In the genomic region with DNA sequence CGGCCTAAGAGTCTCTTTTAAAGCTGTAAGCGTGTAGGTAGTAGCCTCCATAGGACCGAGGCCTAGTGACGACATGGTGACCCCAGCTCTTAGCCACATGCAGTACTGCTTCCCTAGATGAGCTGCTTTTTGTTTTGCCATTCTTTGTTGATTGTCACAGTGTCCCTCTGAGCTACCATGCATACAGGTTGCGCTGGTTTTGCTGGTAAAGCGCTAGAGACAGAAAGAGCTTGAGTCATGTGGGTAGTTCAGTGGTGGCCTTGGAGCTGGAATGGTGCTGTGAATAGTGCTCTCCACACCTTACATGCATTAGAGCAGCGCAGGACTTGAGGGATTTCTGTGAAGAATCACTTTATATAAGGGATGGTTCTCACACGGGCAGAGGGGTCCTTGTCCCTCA, we compare ENCODE assay signal across 13 cellular contexts. TPM values are rescaled to one million over a fixed set of nuclear protein-coding genes. Genes with fewer than 3 reads are reported as not detected.
DNase-seq lines count a peak whose midpoint lies in the region; ATAC-seq and TF ChIP-seq lines count a peak whose summit lies in the region.
"Had no signal": no experiment of that assay in that cellular context is flagged by ENCODE, and none has a peak within 500 bp of the region (broad histone marks: within the 10 kb centered on the region; RNA-seq: fewer than 3 reads in every experiment).

No MANE protein-coding gene starts in this region.

- H3K9me3 ChIP-seq in OCI-LY7 (ENCODE audit: low read length) (no peaks in the 10 kb centered on the region), upper lobe of left lung (no peaks in the 10 kb centered on the region)
- H3K9me3 ChIP-seq: adrenal gland, SJCRH30 had no signal

- no peaks in the 10 kb centered on the region for H3K27me3 ChIP-seq in upper lobe of left lung
- H3K27me3 ChIP-seq: adrenal gland, SJCRH30 had no signal

- peaks cover 100% of the 10 kb centered on the region for H3K79me2 ChIP-seq in OCI-LY7 (ENCODE audit: insufficient read depth, low read depth, low read length)

- no TSS peak for BruUV-seq in OCI-LY7 (replicated peaks; lab: Mats Ljungman, UMichigan)

- ATAC-seq in upper lobe of left lung (ENCODE audit: low FRiP score in 2 of 2): no peak
- ATAC-seq in activated CD4-positive, CD25-positive, alpha-beta regulatory T cell treated with anti-CD3 and anti-CD28 coated beads, Interleukin-2, amount 50 U/mL, for 24 hours: no peak

- WGBS in upper lobe of left lung, 2 donors: 64 to 88% methylated on average over 4 to 7 of the region's 8 CpGs

- peaks cover 68% of the 10 kb centered on the region for H4K20me1 ChIP-seq in OCI-LY7 (ENCODE audit: insufficient read depth, low read length)

- no peaks in the 10 kb centered on the region for H3K9me2 ChIP-seq in OCI-LY7 (ENCODE audit: insufficient read depth, low read length)

- POLR2A ChIA-PET in OCI-LY7 (lab: Charles Lee): interaction anchor here (1.5 kb wide), 1 partner anchor 22 kb away, joined by 3 read pairs; no protein-coding TSS in a partner anchor

- no peak for TF ChIP-seq CTCF in OCI-LY7 (conservative IDR thresholded peaks at IDR 0.05; ENCODE audit: low read length)
- TF ChIP-seq CTCF in epithelial cell of esophagus (IDR thresholded peaks at IDR 0.05; ENCODE audit: insufficient read depth, low read depth, low read length, missing control alignments): no peak
- TF ChIP-seq CTCF in upper lobe of left lung (IDR thresholded peaks at IDR 0.05): no peak

- H3K4me3 ChIP-seq in OCI-LY7 (ENCODE audit: low read depth, low read length, poor library complexity, severe bottlenecking) (no peak overlapping the region), epithelial cell of esophagus (ENCODE audit: low read length) (no peak overlapping the region), upper lobe of left lung (no peak overlapping the region)
- H3K4me3 ChIP-seq: adrenal gland, SJCRH30 had no signal

- no peak overlapping the region for H2AFZ ChIP-seq in OCI-LY7 (ENCODE audit: low read length)

- TF ChIP-seq POLR2A in upper lobe of left lung (IDR thresholded peaks at IDR 0.05): no peak

- H3K36me3 ChIP-seq in OCI-LY7 (ENCODE audit: insufficient read depth, low read length): peaks cover 82% of the 10 kb centered on the region
- peaks cover 0 to 36% (median 8%) of the 10 kb centered on the region in 4 donors for H3K36me3 ChIP-seq in upper lobe of left lung

- peak; percentile 28 for DNase-seq in SIG-M5 treated with dmso at 0.1 percent for 504 hours (lab: John Stamatoyannopoulos, UW; ENCODE audit: unreplicated experiment)
- DNase-seq in SIG-M5 (lab: John Stamatoyannopoulos, UW): no peak
- DNase-seq in OCI-LY7 (ENCODE audit: low spot score): no peak
- peak; percentile 63 for DNase-seq in epithelial cell of esophagus (ENCODE audit: low read depth)
- DNase-seq in posterior vena cava (ENCODE audit: low spot score): peak; percentile 18
- DNase-seq in upper lobe of left lung: no peak
- no peak for DNase-seq in dedifferentiated amniotic fluid mesenchymal stem cell (ENCODE audit: extremely low spot score)
- DNase-seq: 8988T, NCI-H1105 treated with DMSO at 0.1 percent for 48 hours, NCI-H526, SJCRH30 had no signal

- CTCF ChIA-PET in OCI-LY7 (lab: Charles Lee; ENCODE audit: unreplicated experiment): interaction anchor here (0.5 kb wide), 1 partner anchor 118 kb away, joined by 7 read pairs; no protein-coding TSS in a partner anchor

- H3K27ac ChIP-seq in OCI-LY7 (ENCODE audit: low read depth, low read length, poor library complexity, severe bottlenecking) (no peak overlapping the region), upper lobe of left lung (no peak overlapping the region)
- H3K27ac ChIP-seq: SJCRH30 had no signal

- TF ChIP-seq EP300 in upper lobe of left lung (IDR thresholded peaks at IDR 0.05): no peak

- intact Hi-C loops in OCI-LY7 (cut with micrococcal nuclease; ENCODE audit: unreplicated experiment) (no loop called here), posterior vena cava (cut with DNase I) (no loop called here)

- peak overlapping the region; percentile 43; the same call in 1 of the 2 replicates for H3K4me2 ChIP-seq in OCI-LY7 (ENCODE audit: low read length)

- H3K4me1 ChIP-seq in OCI-LY7 (ENCODE audit: insufficient read depth, low read length, poor library complexity, severe bottlenecking) (peaks cover 71% of the 10 kb centered on the region), upper lobe of left lung (peaks cover 80 to 88% (median 83%) of the 10 kb centered on the region in 4 donors)

RNA-seq across cellular contexts. Expression of gene HNRNPM, which starts 5.1 kb away (rescaled TPM):
- total RNA-seq in OCI-LY7 (2014; rRNA removed; shearing (Covaris generic)): 90.0 and 111 TPM in 2 replicates
- 264 and 280 TPM in 2 replicates for total RNA-seq in OCI-LY7 (2022)
- 100 to 1,000 TPM; 118 to 119 TPM for total RNA-seq in posterior vena cava
- total RNA-seq in upper lobe of left lung: 100 to 1,000 TPM in 5 of 6 donors, 10 to 100 TPM in 1; 95.2 to 188 (median 149) TPM

RNA-seq across cellular contexts. Expression of gene MARCHF2, which starts 36.7 kb away (rescaled TPM):
- 8.1 and 14.1 TPM in 2 replicates for total RNA-seq in OCI-LY7 (2014; rRNA removed; shearing (Covaris generic))
- total RNA-seq in OCI-LY7 (2022) (12.1 and 12.4 TPM in 2 replicates), posterior vena cava (10 to 100 TPM; 50.3 to 57.6 TPM), upper lobe of left lung (100 to 1,000 TPM in 3 of 6 donors, 10 to 100 TPM in 3; 72.2 to 266 (median 111) TPM)

RNA-seq across cellular contexts. Expression of gene PRAM1, which starts 52.6 kb away (rescaled TPM):
- 0.08 and 0.28 TPM in 2 replicates for total RNA-seq in OCI-LY7 (2014; rRNA removed; shearing (Covaris generic))
- total RNA-seq in OCI-LY7 (2022): 3.1 TPM in 2 replicates
- 1 to 10 TPM; 1.5 to 2.6 TPM for total RNA-seq in posterior vena cava
- total RNA-seq in upper lobe of left lung: 10 to 100 TPM in 4 of 6 donors, 1 to 10 TPM in 2; 8.7 to 66.0 (median 36.4) TPM
- total RNA-seq: SJCRH30 had no signal

RNA-seq across cellular contexts. Expression of gene RAB11B, which starts 59.7 kb away (rescaled TPM):
- total RNA-seq in OCI-LY7 (2014; rRNA removed; shearing (Covaris generic)): 24.5 and 28.1 TPM in 2 replicates
- total RNA-seq in OCI-LY7 (2022): 84.9 and 96.8 TPM in 2 replicates
- 10 to 100 TPM; 83.1 to 86.9 TPM for total RNA-seq in posterior vena cava
- 100 to 1,000 TPM in 4 of 6 donors, 10 to 100 TPM in 2; 55.0 to 158 (median 130) TPM for total RNA-seq in upper lobe of left lung

Comparison
In these comparisons a context has a peak if more than half of its experiments do, and no peak if none do; other contexts are left out.
1. DNase-seq: peak in SIG-M5 treated with dmso at 0.1 percent for 504 hours (single experiment), epithelial cell of esophagus (single experiment) and posterior vena cava (single experiment); none in SIG-M5 (single experiment), OCI-LY7 (single experiment), upper lobe of left lung (0 of 2) and dedifferentiated amniotic fluid mesenchymal stem cell (single experiment).